Comparison of ENCODE assay signal across 8 cellular contexts in the genomic region with DNA sequence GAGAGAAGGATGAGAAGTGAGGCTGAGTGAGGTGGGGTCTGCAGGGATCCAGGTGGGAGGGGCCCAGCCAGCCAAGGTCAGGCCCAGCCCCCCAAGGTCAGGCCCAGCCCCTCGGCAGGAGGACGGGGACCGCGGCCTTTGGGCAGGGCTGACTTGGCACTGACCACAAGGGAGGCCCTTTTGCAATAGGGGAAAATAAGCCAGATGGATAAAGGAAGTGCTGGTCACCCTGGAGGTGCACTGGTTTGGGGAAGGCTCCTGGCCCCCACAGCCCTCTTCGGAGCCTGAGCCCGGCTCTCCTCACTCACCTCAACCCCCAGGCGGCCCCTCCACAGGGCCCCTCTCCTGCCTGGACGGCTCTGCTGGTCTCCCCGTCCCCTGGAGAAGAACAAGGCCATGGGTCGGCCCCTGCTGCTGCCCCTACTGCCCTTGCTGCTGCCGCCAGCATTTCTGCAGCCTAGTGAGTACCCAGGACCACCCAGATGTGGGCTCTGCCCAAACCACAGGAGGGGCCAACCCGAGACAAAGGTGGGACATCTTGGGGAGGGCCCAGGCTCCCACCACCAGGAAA. TPM values are rescaled to one million over a fixed set of nuclear protein-coding genes. Genes with fewer than 3 reads are reported as not detected.
DNase-seq lines count a peak whose midpoint lies in the region; ATAC-seq, FAIRE-seq and TF ChIP-seq lines count a peak whose summit lies in the region.

A gene (plus strand): TSS at position 227 of the 571 bp plus-strand sequence. CDS start 170 bp downstream, at position 397.

- no peaks in the 10 kb centered on the region for H3K36me3 ChIP-seq in HepG2 (replicated peaks in 1 of 2; ENCODE audit: control insufficient read depth in 1 of 2, insufficient read depth in 2 of 2, low read length in 2 of 2)
- no peaks in the 10 kb centered on the region for H3K36me3 ChIP-seq in testis (ENCODE audit: low read depth, missing control alignments)

- peak within 1 kb of the TSS; percentile 78 for H3K27ac Mint-ChIP-seq in activated CD4-positive, alpha-beta T cell treated with anti-CD3 and anti-CD28 coated beads for 36 hours

- H3K9ac ChIP-seq in HepG2 (ENCODE audit: insufficient read depth, low read depth, low read length): no peak within 1 kb of the TSS

- H3K9me3 ChIP-seq in HepG2 (ENCODE audit: low read length) (no peaks in the 10 kb centered on the region), testis (no peaks in the 10 kb centered on the region)

- H3K36me3 Mint-ChIP-seq in activated CD4-positive, alpha-beta T cell treated with anti-CD3 and anti-CD28 coated beads for 36 hours (ENCODE audit: low read depth): peaks cover 2% of the 10 kb centered on the region

- TF ChIP-seq POLR2A in HepG2 (IDR thresholded peaks at IDR 0.05; ENCODE audit: insufficient read depth in 1 of 2, low read depth in 2 of 2, low read length in 2 of 2) (no peak), testis (IDR thresholded peaks at IDR 0.05) (no peak)

- no peak for DNase-seq in activated CD4-positive, alpha-beta T cell treated with anti-CD3 and anti-CD28 coated beads for 36 hours
- DNase-seq in activated CD4-positive, alpha-beta T cell treated with anti-CD3 and anti-CD28 coated beads for 48 hours: no peak
- DNase-seq in amniotic epithelial cell (ENCODE audit: low read depth): peak; percentile 22
- no peak for DNase-seq in HepG2 (ENCODE audit: low spot score)
- no peak for DNase-seq in testis
- no peak for DNase-seq in islet precursor cell

- peak within 1 kb of the TSS in 1 of 3 experiments; percentile 49; a peak in 1 of 6 replicates for H3K4me3 ChIP-seq in HepG2 (replicated peaks in 1 of 3; ENCODE audit: insufficient read depth in 1 of 3, low read depth in 2 of 3, low read length in 3 of 3)
- no peak within 1 kb of the TSS for H3K4me3 ChIP-seq in testis

- no TSS peak for BruUV-seq in HepG2 (replicated peaks; lab: Mats Ljungman, UMichigan)

- peak within 1 kb of the TSS; percentile 43 for H3K4me2 ChIP-seq in HepG2 (ENCODE audit: low read depth, low read length)

- H3K27ac ChIP-seq in HepG2 (ENCODE audit: extremely low read length, insufficient read depth, low read length) (no peak within 1 kb of the TSS), testis (peak within 1 kb of the TSS; percentile 78 to 79)

- no peaks in the 10 kb centered on the region for H3K9me3 Mint-ChIP-seq in activated CD4-positive, alpha-beta T cell treated with anti-CD3 and anti-CD28 coated beads for 36 hours (ENCODE audit: low read depth)

- TF ChIP-seq CTCF in HepG2 (CRISPR knock-in tag; IDR thresholded peaks at IDR 0.05) (no peak), testis (IDR thresholded peaks at IDR 0.05) (no peak)

- TF ChIP-seq RAD21 in HepG2 (CRISPR knock-in tag; IDR thresholded peaks at IDR 0.05): no peak

- H4K20me1 ChIP-seq in HepG2 (ENCODE audit: insufficient read depth, low read length): no peaks in the 10 kb centered on the region

- in situ Hi-C loops in HepG2 (cut with HindIII; ENCODE audit: extremely low pct_ligation_motif_present, low pct_unique_long_range_greater_than_20kb): no loop called here

- POLR2A ChIA-PET in activated CD4-positive, alpha-beta T cell treated with anti-CD3 and anti-CD28 coated beads for 36 hours (lab: Charles Lee): no interaction called here
- POLR2A ChIA-PET in HepG2 (lab: Yijun Ruan, JAX): interaction anchor here (0.9 kb wide), 1 partner anchor 9 kb away, joined by 3 read pairs; no protein-coding TSS in a partner anchor

- intact Hi-C loops in activated CD4-positive, alpha-beta T cell treated with anti-CD3 and anti-CD28 coated beads for 36 hours (cut with DNase I, micrococcal nuclease): no loop called here
- intact Hi-C loops in HepG2 (cut with micrococcal nuclease; ENCODE audit: unreplicated experiment): no loop called here
- intact Hi-C loops in testis (cut with DNase I; ENCODE audit: low total_unique reads): no loop called here

- no peak within 1 kb of the TSS for H3K4me3 Mint-ChIP-seq in activated CD4-positive, alpha-beta T cell treated with anti-CD3 and anti-CD28 coated beads for 36 hours

- no peak within 1 kb of the TSS for H2AFZ ChIP-seq in HepG2 (ENCODE audit: low read length)

- H3K4me1 ChIP-seq in HepG2 (ENCODE audit: insufficient read depth, low read length) (peaks cover 9% of the 10 kb centered on the region; the same call in 1 of the 2 replicates), testis (peaks cover 21% of the 10 kb centered on the region)

- no peak for FAIRE-seq in HepG2 (lab: Jason Lieb, UNC)

- CTCF ChIA-PET in activated CD4-positive, alpha-beta T cell treated with anti-CD3 and anti-CD28 coated beads for 36 hours (lab: Charles Lee): no interaction called here
- CTCF ChIA-PET in HepG2 (lab: Yijun Ruan, JAX; ENCODE audit: low intra/inter-chr PET ratio, low total read pairs): interaction anchor here (1.1 kb wide), 1 partner anchor 34 kb away, joined by 3 read pairs; no protein-coding TSS in a partner anchor

- no peaks in the 10 kb centered on the region for H3K79me2 ChIP-seq in HepG2 (ENCODE audit: insufficient read depth, low read length)

- peaks cover 11% of the 10 kb centered on the region for H3K4me1 Mint-ChIP-seq in activated CD4-positive, alpha-beta T cell treated with anti-CD3 and anti-CD28 coated beads for 36 hours

- 0% methylated on average over 3 of the region's 12 CpGs for WGBS in HepG2 (ENCODE audit: low lambda C conversion rate)
- WGBS in testis, 2 donors: 30 to 54% methylated on average over 7 to 9 of the region's 12 CpGs

- H3K27me3 Mint-ChIP-seq in activated CD4-positive, alpha-beta T cell treated with anti-CD3 and anti-CD28 coated beads for 36 hours: no peaks in the 10 kb centered on the region

- no peak for ATAC-seq in activated CD4-positive, alpha-beta T cell treated with anti-CD3 and anti-CD28 coated beads for 36 hours
- ATAC-seq in HepG2: peak; percentile 45
- ATAC-seq in GM21576 (IDR thresholded peaks at IDR 0.05; ENCODE audit: unreplicated experiment): no peak
- no peak for ATAC-seq in HG02798 (IDR thresholded peaks at IDR 0.05; ENCODE audit: poor library complexity, unreplicated experiment)

- TF ChIP-seq EP300 in HepG2 (IDR thresholded peaks at IDR 0.05; ENCODE audit: low read depth in 2 of 2, low read length in 2 of 2): no peak
- TF ChIP-seq EP300 in HepG2 (CRISPR knock-in tag; IDR thresholded peaks at IDR 0.05; ENCODE audit: borderline replicate concordance): no peak

- H3K27me3 ChIP-seq in HepG2 (ENCODE audit: control insufficient read depth in 1 of 2, insufficient read depth in 2 of 2, low read length in 2 of 2) (no peaks in the 10 kb centered on the region; a peak in 2 of 5 replicates), testis (no peaks in the 10 kb centered on the region)

TF ChIP-seq in HepG2, 621 proteins besides CTCF, POLR2A, EP300 and RAD21:
- no peak for TF ChIP-seq ATF7-NPFF (CRISPR knock-in tag; IDR thresholded peaks at IDR 0.05; ENCODE audit: low read depth)
- no peak for TF ChIP-seq ZBTB38 (CRISPR knock-in tag; IDR thresholded peaks at IDR 0.05)
- 0 out of 2 replicates have a peak, but pooled peaks have one; percentile 24 for TF ChIP-seq ZNF782 (CRISPR knock-in tag; IDR thresholded peaks at IDR 0.05; ENCODE audit: borderline replicate concordance)
- TF ChIP-seq, protein P1, sequence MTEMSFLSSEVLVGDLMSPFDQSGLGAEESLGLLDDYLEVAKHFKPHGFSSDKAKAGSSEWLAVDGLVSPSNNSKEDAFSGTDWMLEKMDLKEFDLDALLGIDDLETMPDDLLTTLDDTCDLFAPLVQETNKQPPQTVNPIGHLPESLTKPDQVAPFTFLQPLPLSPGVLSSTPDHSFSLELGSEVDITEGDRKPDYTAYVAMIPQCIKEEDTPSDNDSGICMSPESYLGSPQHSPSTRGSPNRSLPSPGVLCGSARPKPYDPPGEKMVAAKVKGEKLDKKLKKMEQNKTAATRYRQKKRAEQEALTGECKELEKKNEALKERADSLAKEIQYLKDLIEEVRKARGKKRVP (CRISPR knock-in tag; IDR thresholded peaks at IDR 0.05): no peak
- no peak for TF ChIP-seq KDM5A (IDR thresholded peaks at IDR 0.05; ENCODE audit: borderline replicate concordance, low read length)
- TF ChIP-seq SALL1 (CRISPR knock-in tag; IDR thresholded peaks at IDR 0.05): no peak

RNA-seq across cellular contexts. Expression of the gene that starts here (rescaled TPM):
- under 1 TPM; 0.80 to 0.90 TPM for total RNA-seq in activated CD4-positive, alpha-beta T cell treated with anti-CD3 and anti-CD28 coated beads for 36 hours
- total RNA-seq in HepG2 (2016; rRNA removed; fragmentation: Illumina TruSeq; extraction: Trizol): 0.13 TPM in 1 of 2 replicates, not detected in the other
- total RNA-seq in HepG2 (2016; cell fraction: cytosol; rRNA removed; fragmentation: Illumina TruSeq; extraction: Trizol; ENCODE audit: low read depth): not detected in 2 replicates
- total RNA-seq in HepG2 (2016; cell fraction: insoluble cytoplasmic fraction; rRNA removed; fragmentation: Illumina TruSeq; extraction: Trizol): 0.13 and 0.24 TPM in 2 replicates
- total RNA-seq in HepG2 (2016; cell fraction: membrane; rRNA removed; fragmentation: Illumina TruSeq; extraction: Trizol): not detected in 2 replicates
- total RNA-seq in HepG2 (2016; cell fraction: nucleus; rRNA removed; fragmentation: Illumina TruSeq; extraction: Trizol): not detected in 2 replicates
- polyA plus RNA-seq in HepG2 (2011; rRNA removed): 0.97 and 1.3 TPM in 2 replicates
- polyA plus RNA-seq in HepG2 (2011; cell fraction: cytosol; rRNA removed): 0.24 and 0.41 TPM in 2 replicates
- 3.1 and 3.6 TPM in 2 replicates for polyA plus RNA-seq in HepG2 (2011; cell fraction: nucleus; rRNA removed)
- 0.39 and 1.1 TPM in 2 replicates for polyA plus RNA-seq in HepG2 (2012)
- not detected in 2 replicates for polyA plus RNA-seq in HepG2 (2016; cell fraction: cytosol; fragmentation: Illumina TruSeq; extraction: Trizol; ENCODE audit: low read depth)
- 0.34 TPM in 1 of 2 replicates, not detected in the other for polyA plus RNA-seq in HepG2 (2016; cell fraction: insoluble cytoplasmic fraction; fragmentation: Illumina TruSeq; extraction: Trizol; ENCODE audit: low read depth)
- 0.14 TPM in 1 of 2 replicates, not detected in the other for polyA plus RNA-seq in HepG2 (2016; cell fraction: membrane; fragmentation: Illumina TruSeq; extraction: Trizol; ENCODE audit: low read depth)
- 0.79 and 1.7 TPM in 2 replicates for polyA plus RNA-seq in HepG2 (2016; cell fraction: nucleus; fragmentation: Illumina TruSeq; extraction: Trizol; ENCODE audit: insufficient read depth, low read depth)
- 1.4 and 10.4 TPM in 2 replicates for polyA minus RNA-seq in HepG2 (2011; rRNA and poly(A)+ RNA removed; ENCODE audit: low replicate concordance)
- polyA minus RNA-seq in HepG2 (2011; cell fraction: cytosol; rRNA and poly(A)+ RNA removed): not detected in 2 replicates
- 1.6 and 1.9 TPM in 2 replicates for polyA minus RNA-seq in HepG2 (2011; cell fraction: nucleus; rRNA and poly(A)+ RNA removed)
- total RNA-seq in testis: 10 to 100 TPM; 12.0 to 18.0 TPM
- 16.3 TPM for polyA plus RNA-seq in testis (ENCODE audit: insufficient read depth, low read depth, low replicate concordance)

Comparison
In these comparisons a context has a peak if more than half of its experiments do, and no peak if none do; other contexts are left out.
1. RNA of the gene that starts here (total RNA-seq): 12.0 to 18.0 TPM in testis; 0.80 to 0.90 TPM in activated CD4-positive, alpha-beta T cell treated with anti-CD3 and anti-CD28 coated beads for 36 hours and 0.13 to 0.24 TPM in HepG2; every median in the first group is over 4 times any median in the second.